In genomic region chr16:30183961-30184429, GRCh38 we compare ENCODE assay signal across 8 cellular contexts. TPM values are rescaled to one million over a fixed set of nuclear protein-coding genes. Genes with fewer than 3 reads are reported as not detected.
DNase-seq lines count a peak whose midpoint lies in the region; ATAC-seq and TF ChIP-seq lines count a peak whose summit lies in the region.

No MANE protein-coding gene starts in this region.

- peak overlapping the region; percentile 96 for H3K4me3 Mint-ChIP-seq in activated naive CD4-positive, alpha-beta T cell treated with anti-CD3 and anti-CD28 coated beads, Interleukin-2, amount 50 U/mL, for 24 hours

- ATAC-seq in HG02623 (IDR thresholded peaks at IDR 0.05; ENCODE audit: unreplicated experiment), result peak; percentile 19

- DNase-seq in GM06990 (ENCODE audit: extremely low read depth, insufficient read length) (peak; percentile 87), SJSA1 (ENCODE audit: low read depth in 1 of 2, low spot score in 2 of 2) (no peak), NCI-H2107 (lab: John Stamatoyannopoulos, UW) (no peak), SHP77 (lab: John Stamatoyannopoulos, UW) (no peak)
- peak; percentile 44 to 53 for DNase-seq in stimulated activated CD4-positive, alpha-beta T cell treated with anti-CD3 and anti-CD28 coated beads, Interleukin-2, amount 100 ng/mL, for 48 hours

- peaks cover 36% of the 10 kb centered on the region for H3K36me3 ChIP-seq in GM06990 (ENCODE audit: control insufficient read depth, insufficient read depth, low read length)
- H3K36me3 ChIP-seq in SJSA1, result no peaks in the 10 kb centered on the region
- no peaks in the 10 kb centered on the region for H3K36me3 ChIP-seq in iPS-20b (ENCODE audit: insufficient read depth, low read depth, low read length)

- peaks cover 12% of the 10 kb centered on the region for H3K36me3 Mint-ChIP-seq in activated naive CD4-positive, alpha-beta T cell treated with anti-CD3 and anti-CD28 coated beads, Interleukin-2, amount 50 U/mL, for 24 hours

- H3K4me3 ChIP-seq in GM06990 (replicated peaks; ENCODE audit: low read depth, low read length), result peak overlapping the region; percentile 100
- H3K4me3 ChIP-seq in SJSA1, result peak overlapping the region; percentile 45
- H3K4me3 ChIP-seq in iPS-20b (ENCODE audit: low read length), result peak overlapping the region; percentile 74; the same call in 1 of the 2 replicates

- H3K27me3 ChIP-seq in GM06990 (replicated peaks; ENCODE audit: control insufficient read depth, insufficient read depth, low read length) (no peaks in the 10 kb centered on the region), SJSA1 (replicated peaks) (no peaks in the 10 kb centered on the region), iPS-20b (ENCODE audit: insufficient read depth, low read length) (peaks cover 33% of the 10 kb centered on the region)

- no peaks in the 10 kb centered on the region for H3K9me3 ChIP-seq in SJSA1 (replicated peaks)
- no peaks in the 10 kb centered on the region for H3K9me3 ChIP-seq in iPS-20b (ENCODE audit: insufficient read depth, low read depth, low read length)

- no peak for TF ChIP-seq CTCF in GM06990 (IDR thresholded peaks at IDR 0.05; ENCODE audit: insufficient read depth, low read length, poor library complexity, severe bottlenecking)

- H3K4me1 ChIP-seq in SJSA1 (replicated peaks) (peaks cover 9% of the 10 kb centered on the region; the same call in 1 of the 2 replicates), iPS-20b (ENCODE audit: insufficient read depth, low read length) (no peaks in the 10 kb centered on the region)

- H3K27ac ChIP-seq in SJSA1 (no peak overlapping the region), iPS-20b (ENCODE audit: low read length) (no peak overlapping the region)

- peaks cover 29% of the 10 kb centered on the region for H3K4me1 Mint-ChIP-seq in activated naive CD4-positive, alpha-beta T cell treated with anti-CD3 and anti-CD28 coated beads, Interleukin-2, amount 50 U/mL, for 24 hours

- H3K9me3 Mint-ChIP-seq in activated naive CD4-positive, alpha-beta T cell treated with anti-CD3 and anti-CD28 coated beads, Interleukin-2, amount 50 U/mL, for 24 hours, result no peaks in the 10 kb centered on the region

- H3K27me3 Mint-ChIP-seq in activated naive CD4-positive, alpha-beta T cell treated with anti-CD3 and anti-CD28 coated beads, Interleukin-2, amount 50 U/mL, for 24 hours, result no peaks in the 10 kb centered on the region

- peak overlapping the region; percentile 97 for H3K27ac Mint-ChIP-seq in activated naive CD4-positive, alpha-beta T cell treated with anti-CD3 and anti-CD28 coated beads, Interleukin-2, amount 50 U/mL, for 24 hours

- H3K9ac ChIP-seq in iPS-20b (ENCODE audit: low read depth, low read length), result no peak overlapping the region

RNA-seq across cellular contexts. Expression of gene CORO1A, which starts 0.6 kb away (rescaled TPM):
- 4.3 and 4.5 TPM in 2 replicates for total RNA-seq in SJSA1 (2014; rRNA removed; shearing (Covaris generic))

RNA-seq across cellular contexts. Expression of gene BOLA2B, which starts 9.5 kb away (rescaled TPM):
- 156 and 420 TPM in 2 replicates for total RNA-seq in SJSA1 (2014; rRNA removed; shearing (Covaris generic))

RNA-seq across cellular contexts. Expression of gene SLX1A, which starts 9.7 kb away (rescaled TPM):
- total RNA-seq in SJSA1 (2014; rRNA removed; shearing (Covaris generic)), result 14.3 and 43.6 TPM in 2 replicates

RNA-seq across cellular contexts. Expression of gene SULT1A3, which starts 15.1 kb away (rescaled TPM):
- total RNA-seq in SJSA1 (2014; rRNA removed; shearing (Covaris generic)), result 3.6 and 5.8 TPM in 2 replicates

Comparison
In these comparisons a context has a peak if more than half of its experiments do, and no peak if none do; other contexts are left out.
1. DNase-seq: peak in GM06990 (single experiment) and stimulated activated CD4-positive, alpha-beta T cell treated with anti-CD3 and anti-CD28 coated beads, Interleukin-2, amount 100 ng/mL, for 48 hours (2 of 2); none in SJSA1 (0 of 2), NCI-H2107 (single experiment) and SHP77 (0 of 2).
2. H3K4me3 ChIP-seq: peak in every context shown above with its lines; median percentile 100 in GM06990; 74 in iPS-20b; 45 in SJSA1.